ENCODE assay signal across 8 cellular contexts in the genomic region with DNA sequence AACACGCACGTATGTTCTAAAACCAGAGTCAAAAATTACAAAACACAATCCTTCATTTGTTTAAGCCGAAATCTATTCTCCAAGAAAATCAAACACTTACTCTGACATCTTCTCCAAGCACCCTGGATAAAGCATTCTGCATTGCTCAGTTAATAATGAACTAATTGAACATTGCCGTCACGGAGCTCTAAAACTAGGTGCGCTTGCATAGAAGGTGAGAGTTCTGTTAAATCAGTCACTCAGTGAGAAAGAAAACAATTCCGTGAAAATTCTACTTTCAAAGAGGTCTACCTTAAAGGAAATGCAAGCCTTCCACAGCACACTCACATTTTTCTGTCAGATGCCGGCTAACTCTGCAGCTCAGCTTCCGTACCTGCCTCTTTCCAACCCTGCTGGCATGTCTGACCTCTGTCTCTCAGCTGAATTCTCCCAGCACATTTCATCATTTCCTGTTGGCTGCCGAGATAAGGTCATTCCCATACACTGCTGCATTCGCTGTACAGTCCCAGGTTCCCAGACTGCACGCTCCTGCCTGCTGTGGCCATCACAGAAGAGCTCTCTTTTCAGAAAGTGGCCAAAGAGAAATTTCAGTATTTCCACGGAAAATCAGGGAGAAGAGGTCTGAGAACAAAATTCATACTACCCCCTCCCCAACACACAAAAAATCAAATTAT. TPM values are rescaled to one million over a fixed set of nuclear protein-coding genes. Genes with fewer than 3 reads are reported as not detected.
DNase-seq lines count a peak whose midpoint lies in the region; ATAC-seq lines count a peak whose summit lies in the region.

No MANE protein-coding gene starts in this region.

- H3K36me3 ChIP-seq in muscle layer of colon (ENCODE audit: insufficient read depth, low read length) (no peaks in the 10 kb centered on the region), HAP-1 (replicated peaks) (no peaks in the 10 kb centered on the region)

- H3K4me1 ChIP-seq in muscle layer of colon (ENCODE audit: insufficient read depth, low read length), result peaks cover 56% of the 10 kb centered on the region
- peaks cover 6% of the 10 kb centered on the region for H3K4me1 ChIP-seq in HAP-1

- ATAC-seq in HG03457 (IDR thresholded peaks at IDR 0.05; ENCODE audit: unreplicated experiment), result no peak

- DNase-seq in ELF-1 (ENCODE audit: low read depth, low spot score), result peak; percentile 65
- DNase-seq in OCI-M1 (lab: John Stamatoyannopoulos, UW), result peak; percentile 91
- DNase-seq in dermis microvascular lymphatic vessel endothelial cell (ENCODE audit: low read depth in 2 of 2), result peak; percentile 98 to 99
- no peak for DNase-seq in HAP-1 (ENCODE audit: low spot score in 2 of 2)
- no peak for DNase-seq in NK-92 treated with Interleukin-12 subunit alpha and Interleukin-12 subunit beta, amount 100 ng/mL, for 24 hours (lab: John Stamatoyannopoulos, UW)
- no peak for DNase-seq in NCI-H2081 (lab: John Stamatoyannopoulos, UW)

- in situ Hi-C loops in HAP-1 (cut with MboI; ENCODE audit: low sequenced_read_pairs), result no loop called here

- H3K27me3 ChIP-seq in muscle layer of colon (ENCODE audit: control insufficient read depth in 1 of 2, insufficient read depth in 2 of 2, low read length in 2 of 2), result no peaks in the 10 kb centered on the region
- no peaks in the 10 kb centered on the region for H3K27me3 ChIP-seq in HAP-1 (ENCODE audit: low read depth)

- H3K27ac ChIP-seq in muscle layer of colon (ENCODE audit: low read depth, low read length), result peak overlapping the region; percentile 56

- H3K9me3 ChIP-seq in muscle layer of colon (ENCODE audit: low read length), result no peaks in the 10 kb centered on the region
- H3K9me3 ChIP-seq in HAP-1, result no peaks in the 10 kb centered on the region

- H3K9ac ChIP-seq in muscle layer of colon (ENCODE audit: low read length), result peak overlapping the region; percentile 40

- peak overlapping the region in 1 of 2 donors; percentile 24 for H3K4me3 ChIP-seq in muscle layer of colon (ENCODE audit: low read depth in 1 of 2, low read length in 2 of 2)
- H3K4me3 ChIP-seq in HAP-1, result no peak overlapping the region

RNA-seq across cellular contexts. Expression of a gene that starts 55.3 kb away (rescaled TPM):
- total RNA-seq in dermis microvascular lymphatic vessel endothelial cell, result 68.0 and 85.1 TPM in 2 replicates

Comparison
In these comparisons a context has a peak if more than half of its experiments do, and no peak if none do; other contexts are left out.
1. DNase-seq: peak in ELF-1 (single experiment), OCI-M1 (single experiment) and dermis microvascular lymphatic vessel endothelial cell (2 of 2); none in HAP-1 (0 of 2), NK-92 treated with Interleukin-12 subunit alpha and Interleukin-12 subunit beta, amount 100 ng/mL, for 24 hours (single experiment) and NCI-H2081 (0 of 2).